In the genomic region with DNA sequence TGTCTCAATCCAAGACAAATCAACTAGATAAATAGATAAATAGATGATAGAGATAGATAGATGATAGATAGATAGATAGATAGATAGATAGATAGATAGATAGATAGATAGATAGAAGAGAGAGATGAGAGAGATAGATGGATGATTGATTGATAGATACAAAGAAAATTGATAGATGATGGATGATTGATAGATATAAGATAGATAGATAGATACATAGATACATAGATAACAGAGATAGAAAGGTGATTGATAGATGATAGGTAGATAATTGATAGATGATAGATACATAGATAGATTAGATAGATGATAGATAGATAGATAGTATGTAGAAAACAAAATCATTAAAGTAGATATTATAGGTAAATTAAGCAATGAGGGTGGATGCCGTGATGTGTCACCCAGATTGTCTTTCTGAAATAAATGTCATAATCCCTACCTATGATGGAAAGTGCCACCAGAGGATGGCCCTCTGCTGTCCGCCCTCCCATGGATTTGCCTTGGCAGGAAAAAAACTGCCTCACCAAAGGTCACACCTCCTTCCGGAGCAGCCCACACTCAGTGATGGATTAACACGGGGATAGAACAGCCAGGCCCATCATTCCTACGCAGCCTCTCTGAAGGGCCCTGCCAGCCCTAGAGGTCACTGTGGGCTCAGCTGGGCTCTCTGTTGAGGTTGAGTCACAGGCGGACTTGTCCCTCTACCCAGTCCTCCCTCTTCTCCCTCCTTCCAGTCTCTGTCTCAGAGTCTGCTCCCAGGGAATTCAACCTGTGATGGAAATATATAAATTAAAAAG, we compare ENCODE assay signal across 3 cellular contexts.
TF ChIP-seq lines count a peak whose summit lies in the region.

No MANE protein-coding gene starts in this region.

TF ChIP-seq in A549, 52 proteins besides CTCF, POLR2A, EP300 and RAD21:
- TF ChIP-seq CHD4 (IDR thresholded peaks at IDR 0.05; ENCODE audit: borderline replicate concordance) = no peak
- TF ChIP-seq CEBPB (IDR thresholded peaks at IDR 0.05) = no peak
- TF ChIP-seq FOSB (CRISPR knock-in tag; IDR thresholded peaks at IDR 0.05) = no peak
- TF ChIP-seq, protein P1, sequence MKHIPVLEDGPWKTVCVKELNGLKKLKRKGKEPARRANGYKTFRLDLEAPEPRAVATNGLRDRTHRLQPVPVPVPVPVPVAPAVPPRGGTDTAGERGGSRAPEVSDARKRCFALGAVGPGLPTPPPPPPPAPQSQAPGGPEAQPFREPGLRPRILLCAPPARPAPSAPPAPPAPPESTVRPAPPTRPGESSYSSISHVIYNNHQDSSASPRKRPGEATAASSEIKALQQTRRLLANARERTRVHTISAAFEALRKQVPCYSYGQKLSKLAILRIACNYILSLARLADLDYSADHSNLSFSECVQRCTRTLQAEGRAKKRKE (CRISPR knock-in tag; IDR thresholded peaks at IDR 0.05; ENCODE audit: low read depth) = no peak
- no peak for TF ChIP-seq EHF (CRISPR knock-in tag; IDR thresholded peaks at IDR 0.05)
- TF ChIP-seq ZFP36 (IDR thresholded peaks at IDR 0.05; ENCODE audit: borderline replicate concordance, partially characterized antibody) = no peak
- TF ChIP-seq, protein P2, sequence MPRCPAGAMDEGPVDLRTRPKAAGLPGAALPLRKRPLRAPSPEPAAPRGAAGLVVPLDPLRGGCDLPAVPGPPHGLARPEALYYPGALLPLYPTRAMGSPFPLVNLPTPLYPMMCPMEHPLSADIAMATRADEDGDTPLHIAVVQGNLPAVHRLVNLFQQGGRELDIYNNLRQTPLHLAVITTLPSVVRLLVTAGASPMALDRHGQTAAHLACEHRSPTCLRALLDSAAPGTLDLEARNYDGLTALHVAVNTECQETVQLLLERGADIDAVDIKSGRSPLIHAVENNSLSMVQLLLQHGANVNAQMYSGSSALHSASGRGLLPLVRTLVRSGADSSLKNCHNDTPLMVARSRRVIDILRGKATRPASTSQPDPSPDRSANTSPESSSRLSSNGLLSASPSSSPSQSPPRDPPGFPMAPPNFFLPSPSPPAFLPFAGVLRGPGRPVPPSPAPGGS (IDR thresholded peaks at IDR 0.05) = no peak
- TF ChIP-seq, protein P3, sequence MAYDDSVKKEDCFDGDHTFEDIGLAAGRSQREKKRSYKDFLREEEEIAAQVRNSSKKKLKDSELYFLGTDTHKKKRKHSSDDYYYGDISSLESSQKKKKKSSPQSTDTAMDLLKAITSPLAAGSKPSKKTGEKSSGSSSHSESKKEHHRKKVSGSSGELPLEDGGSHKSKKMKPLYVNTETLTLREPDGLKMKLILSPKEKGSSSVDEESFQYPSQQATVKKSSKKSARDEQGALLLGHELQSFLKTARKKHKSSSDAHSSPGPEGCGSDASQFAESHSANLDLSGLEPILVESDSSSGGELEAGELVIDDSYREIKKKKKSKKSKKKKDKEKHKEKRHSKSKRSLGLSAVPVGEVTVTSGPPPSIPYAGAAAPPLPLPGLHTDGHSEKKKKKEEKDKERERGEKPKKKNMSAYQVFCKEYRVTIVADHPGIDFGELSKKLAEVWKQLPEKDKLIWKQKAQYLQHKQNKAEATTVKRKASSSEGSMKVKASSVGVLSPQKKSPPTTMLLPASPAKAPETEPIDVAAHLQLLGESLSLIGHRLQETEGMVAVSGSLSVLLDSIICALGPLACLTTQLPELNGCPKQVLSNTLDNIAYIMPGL (CRISPR knock-in tag; IDR thresholded peaks at IDR 0.05; ENCODE audit: borderline replicate concordance) = no peak
- no peak for TF ChIP-seq KDM5A (IDR thresholded peaks at IDR 0.05)
- TF ChIP-seq TFCP2L1 (CRISPR knock-in tag; IDR thresholded peaks at IDR 0.05) = no peak
- TF ChIP-seq HDAC2 (IDR thresholded peaks at IDR 0.05) = no peak
- no peak for TF ChIP-seq ZSCAN20 (CRISPR knock-in tag; IDR thresholded peaks at IDR 0.05)
- TF ChIP-seq GATA3 (IDR thresholded peaks at IDR 0.05; ENCODE audit: borderline replicate concordance) = no peak
- TF ChIP-seq, protein P4, sequence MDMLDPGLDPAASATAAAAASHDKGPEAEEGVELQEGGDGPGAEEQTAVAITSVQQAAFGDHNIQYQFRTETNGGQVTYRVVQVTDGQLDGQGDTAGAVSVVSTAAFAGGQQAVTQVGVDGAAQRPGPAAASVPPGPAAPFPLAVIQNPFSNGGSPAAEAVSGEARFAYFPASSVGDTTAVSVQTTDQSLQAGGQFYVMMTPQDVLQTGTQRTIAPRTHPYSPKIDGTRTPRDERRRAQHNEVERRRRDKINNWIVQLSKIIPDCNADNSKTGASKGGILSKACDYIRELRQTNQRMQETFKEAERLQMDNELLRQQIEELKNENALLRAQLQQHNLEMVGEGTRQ (IDR thresholded peaks at IDR 0.05) = no peak
- TF ChIP-seq CBX8 (IDR thresholded peaks at IDR 0.05) = no peak
- TF ChIP-seq RNF2 (IDR thresholded peaks at IDR 0.05; ENCODE audit: borderline replicate concordance, low read depth) = no peak

TF ChIP-seq in HEK293T, 16 proteins besides CTCF, POLR2A, EP300 and RAD21:
- TF ChIP-seq ELF4 (IDR thresholded peaks at IDR 0.05) = no peak
- TF ChIP-seq, protein P5, sequence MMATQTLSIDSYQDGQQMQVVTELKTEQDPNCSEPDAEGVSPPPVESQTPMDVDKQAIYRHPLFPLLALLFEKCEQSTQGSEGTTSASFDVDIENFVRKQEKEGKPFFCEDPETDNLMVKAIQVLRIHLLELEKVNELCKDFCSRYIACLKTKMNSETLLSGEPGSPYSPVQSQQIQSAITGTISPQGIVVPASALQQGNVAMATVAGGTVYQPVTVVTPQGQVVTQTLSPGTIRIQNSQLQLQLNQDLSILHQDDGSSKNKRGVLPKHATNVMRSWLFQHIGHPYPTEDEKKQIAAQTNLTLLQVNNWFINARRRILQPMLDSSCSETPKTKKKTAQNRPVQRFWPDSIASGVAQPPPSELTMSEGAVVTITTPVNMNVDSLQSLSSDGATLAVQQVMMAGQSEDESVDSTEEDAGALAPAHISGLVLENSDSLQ (IDR thresholded peaks at IDR 0.05) = peak; percentile 90

TF ChIP-seq in K562, 482 proteins besides CTCF, POLR2A, EP300 and RAD21 (continues in another document):
- TF ChIP-seq ZNF239 (CRISPR knock-in tag; IDR thresholded peaks at IDR 0.05) (no peak), CHD4 (IDR thresholded peaks at IDR 0.05; ENCODE audit: insufficient read depth, insufficient replicate concordance, low read depth, low read length, poor library complexity, severe bottlenecking) (peak; percentile 68), ZNF165 (CRISPR knock-in tag; IDR thresholded peaks at IDR 0.05; ENCODE audit: borderline replicate concordance) (no peak), CEBPB (tag; IDR thresholded peaks at IDR 0.05) (no peak), ZNF175 (CRISPR knock-in tag; IDR thresholded peaks at IDR 0.05; ENCODE audit: low read depth) (0 out of 2 replicates have a peak, but pooled peaks have one; percentile 17), ZNF121 (CRISPR knock-in tag; conservative IDR thresholded peaks at IDR 0.05) (no peak), ZNF644 (tag; IDR thresholded peaks at IDR 0.05; ENCODE audit: low read depth) (no peak), GATAD2A (IDR thresholded peaks at IDR 0.05) (peak; percentile 95), GATAD2B (IDR thresholded peaks at IDR 0.05; ENCODE audit: borderline replicate concordance) (peak; percentile 99), RBFOX2 (IDR thresholded peaks at IDR 0.05; ENCODE audit: low read depth, low read length) (0 out of 2 replicates have a peak, but pooled peaks have one; percentile 16), KDM4B (IDR thresholded peaks at IDR 0.05; ENCODE audit: borderline replicate concordance in 2 of 2, low read depth in 1 of 2) (0 out of 4 replicates have a peak, but pooled peaks of 1 of the 2 experiments have one; percentile 73), ETV1 (tag; conservative IDR thresholded peaks at IDR 0.05; ENCODE audit: low read depth) (peak; percentile 76), CBFA2T3 (IDR thresholded peaks at IDR 0.05) (0 out of 2 replicates have a peak, but pooled peaks have one; percentile 2), ARNT (IDR thresholded peaks at IDR 0.05) (0 out of 4 replicates have a peak, but pooled peaks of 1 of the 2 experiments have one; percentile 37), TOE1 (IDR thresholded peaks at IDR 0.05; ENCODE audit: borderline replicate concordance) (no peak), TOE1 (CRISPR knock-in tag; IDR thresholded peaks at IDR 0.05; ENCODE audit: borderline replicate concordance, low read depth) (no peak), ZNF780A (CRISPR knock-in tag; IDR thresholded peaks at IDR 0.05) (no peak), HDAC8 (tag; IDR thresholded peaks at IDR 0.05) (0 out of 2 replicates have a peak, but pooled peaks have one; percentile 27), ZNF316 (IDR thresholded peaks at IDR 0.05) (no peak), PHB (CRISPR knock-in tag; IDR thresholded peaks at IDR 0.05) (no peak), WHSC1 (IDR thresholded peaks at IDR 0.05; ENCODE audit: low read length) (no peak), ZNF384 (IDR thresholded peaks at IDR 0.05; ENCODE audit: low read depth, low read length) (peak; percentile 65; the same call in 1 of the 2 replicates), ETV5 (CRISPR knock-in tag; IDR thresholded peaks at IDR 0.05; ENCODE audit: low read depth) (peak; percentile 38; the same call in 1 of the 2 replicates), BRD9 (IDR thresholded peaks at IDR 0.05; ENCODE audit: low read depth, partially characterized antibody) (peak; percentile 20), ZSCAN29 (IDR thresholded peaks at IDR 0.05) (no peak), SMAD4 (CRISPR knock-in tag; conservative IDR thresholded peaks at IDR 0.05) (0 out of 2 replicates have a peak, but pooled peaks have one; percentile 22), DACH1 (IDR thresholded peaks at IDR 0.05; ENCODE audit: partially characterized antibody) (peak; percentile 100), ZFPM2 (CRISPR knock-in tag; IDR thresholded peaks at IDR 0.05) (no peak), CEBPG (CRISPR knock-in tag; IDR thresholded peaks at IDR 0.05) (no peak), CEBPG (tag; conservative IDR thresholded peaks at IDR 0.05 in 1 of 2, IDR thresholded peaks at IDR 0.05 in 1 of 2) (no peak), THRAP3 (IDR thresholded peaks at IDR 0.05; ENCODE audit: borderline replicate concordance) (peak; percentile 62; the same call in 1 of the 2 replicates), ZBTB17 (CRISPR knock-in tag; IDR thresholded peaks at IDR 0.05) (no peak), GABPB1 (CRISPR knock-in tag; IDR thresholded peaks at IDR 0.05) (peak; percentile 52; the same call in 1 of the 2 replicates), TAF9B (IDR thresholded peaks at IDR 0.05; ENCODE audit: partially characterized antibody) (peak; percentile 18), GATA2 (CRISPR knock-in tag; IDR thresholded peaks at IDR 0.05) (0 out of 2 replicates have a peak, but pooled peaks have one; percentile 35), ZKSCAN8 (CRISPR knock-in tag; IDR thresholded peaks at IDR 0.05) (peak; percentile 38; the same call in 1 of the 2 replicates)
- TF ChIP-seq, protein P6, sequence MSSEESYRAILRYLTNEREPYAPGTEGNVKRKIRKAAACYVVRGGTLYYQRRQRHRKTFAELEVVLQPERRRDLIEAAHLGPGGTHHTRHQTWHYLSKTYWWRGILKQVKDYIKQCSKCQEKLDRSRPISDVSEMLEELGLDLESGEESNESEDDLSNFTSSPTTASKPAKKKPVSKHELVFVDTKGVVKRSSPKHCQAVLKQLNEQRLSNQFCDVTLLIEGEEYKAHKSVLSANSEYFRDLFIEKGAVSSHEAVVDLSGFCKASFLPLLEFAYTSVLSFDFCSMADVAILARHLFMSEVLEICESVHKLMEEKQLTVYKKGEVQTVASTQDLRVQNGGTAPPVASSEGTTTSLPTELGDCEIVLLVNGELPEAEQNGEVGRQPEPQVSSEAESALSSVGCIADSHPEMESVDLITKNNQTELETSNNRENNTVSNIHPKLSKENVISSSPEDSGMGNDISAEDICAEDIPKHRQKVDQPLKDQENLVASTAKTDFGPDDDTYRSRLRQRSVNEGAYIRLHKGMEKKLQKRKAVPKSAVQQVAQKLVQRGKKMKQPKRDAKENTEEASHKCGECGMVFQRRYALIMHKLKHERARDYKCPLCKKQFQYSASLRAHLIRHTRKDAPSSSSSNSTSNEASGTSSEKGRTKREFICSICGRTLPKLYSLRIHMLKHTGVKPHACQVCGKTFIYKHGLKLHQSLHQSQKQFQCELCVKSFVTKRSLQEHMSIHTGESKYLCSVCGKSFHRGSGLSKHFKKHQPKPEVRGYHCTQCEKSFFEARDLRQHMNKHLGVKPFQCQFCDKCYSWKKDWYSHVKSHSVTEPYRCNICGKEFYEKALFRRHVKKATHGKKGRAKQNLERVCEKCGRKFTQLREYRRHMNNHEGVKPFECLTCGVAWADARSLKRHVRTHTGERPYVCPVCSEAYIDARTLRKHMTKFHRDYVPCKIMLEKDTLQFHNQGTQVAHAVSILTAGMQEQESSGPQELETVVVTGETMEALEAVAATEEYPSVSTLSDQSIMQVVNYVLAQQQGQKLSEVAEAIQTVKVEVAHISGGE (CRISPR knock-in tag; IDR thresholded peaks at IDR 0.05) = peak in 1 of 3 experiments; percentile 48; a peak in 1 of 6 replicates
- TF ChIP-seq, protein P7, sequence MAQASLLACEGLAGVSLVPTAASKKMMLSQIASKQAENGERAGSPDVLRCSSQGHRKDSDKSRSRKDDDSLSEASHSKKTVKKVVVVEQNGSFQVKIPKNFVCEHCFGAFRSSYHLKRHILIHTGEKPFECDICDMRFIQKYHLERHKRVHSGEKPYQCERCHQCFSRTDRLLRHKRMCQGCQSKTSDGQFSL (CRISPR knock-in tag; IDR thresholded peaks at IDR 0.05) = no peak
- TF ChIP-seq, protein P7 (tag; IDR thresholded peaks at IDR 0.05) = no peak
- TF ChIP-seq, protein P8, sequence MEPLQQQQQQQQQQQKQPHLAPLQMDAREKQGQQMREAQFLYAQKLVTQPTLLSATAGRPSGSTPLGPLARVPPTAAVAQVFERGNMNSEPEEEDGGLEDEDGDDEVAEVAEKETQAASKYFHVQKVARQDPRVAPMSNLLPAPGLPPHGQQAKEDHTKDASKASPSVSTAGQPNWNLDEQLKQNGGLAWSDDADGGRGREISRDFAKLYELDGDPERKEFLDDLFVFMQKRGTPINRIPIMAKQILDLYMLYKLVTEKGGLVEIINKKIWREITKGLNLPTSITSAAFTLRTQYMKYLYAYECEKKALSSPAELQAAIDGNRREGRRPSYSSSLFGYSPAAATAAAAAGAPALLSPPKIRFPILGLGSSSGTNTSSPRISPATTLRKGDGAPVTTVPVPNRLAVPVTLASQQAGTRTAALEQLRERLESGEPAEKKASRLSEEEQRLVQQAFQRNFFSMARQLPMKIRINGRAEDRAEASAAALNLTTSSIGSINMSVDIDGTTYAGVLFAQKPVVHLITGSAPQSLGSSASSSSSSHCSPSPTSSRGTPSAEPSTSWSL (CRISPR knock-in tag; IDR thresholded peaks at IDR 0.05; ENCODE audit: borderline replicate concordance) = no peak
- TF ChIP-seq, protein P9, sequence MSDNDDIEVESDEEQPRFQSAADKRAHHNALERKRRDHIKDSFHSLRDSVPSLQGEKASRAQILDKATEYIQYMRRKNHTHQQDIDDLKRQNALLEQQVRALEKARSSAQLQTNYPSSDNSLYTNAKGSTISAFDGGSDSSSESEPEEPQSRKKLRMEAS (CRISPR knock-in tag; IDR thresholded peaks at IDR 0.05) = no peak
- TF ChIP-seq, protein P10, sequence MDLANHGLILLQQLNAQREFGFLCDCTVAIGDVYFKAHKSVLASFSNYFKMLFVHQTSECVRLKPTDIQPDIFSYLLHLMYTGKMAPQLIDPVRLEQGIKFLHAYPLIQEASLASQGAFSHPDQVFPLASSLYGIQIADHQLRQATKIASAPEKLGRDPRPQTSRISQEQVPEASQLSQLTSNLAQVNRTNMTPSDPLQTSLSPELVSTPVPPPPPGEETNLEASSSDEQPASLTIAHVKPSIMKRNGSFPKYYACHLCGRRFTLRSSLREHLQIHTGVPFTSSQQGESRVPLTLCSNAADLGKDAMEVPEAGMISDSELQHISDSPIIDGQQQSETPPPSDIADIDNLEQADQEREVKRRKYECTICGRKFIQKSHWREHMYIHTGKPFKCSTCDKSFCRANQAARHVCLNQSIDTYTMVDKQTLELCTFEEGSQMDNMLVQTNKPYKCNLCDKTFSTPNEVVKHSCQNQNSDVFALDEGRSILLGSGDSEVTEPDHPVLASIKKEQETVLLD (IDR thresholded peaks at IDR 0.05) = peak; percentile 96
